In the genomic region with DNA sequence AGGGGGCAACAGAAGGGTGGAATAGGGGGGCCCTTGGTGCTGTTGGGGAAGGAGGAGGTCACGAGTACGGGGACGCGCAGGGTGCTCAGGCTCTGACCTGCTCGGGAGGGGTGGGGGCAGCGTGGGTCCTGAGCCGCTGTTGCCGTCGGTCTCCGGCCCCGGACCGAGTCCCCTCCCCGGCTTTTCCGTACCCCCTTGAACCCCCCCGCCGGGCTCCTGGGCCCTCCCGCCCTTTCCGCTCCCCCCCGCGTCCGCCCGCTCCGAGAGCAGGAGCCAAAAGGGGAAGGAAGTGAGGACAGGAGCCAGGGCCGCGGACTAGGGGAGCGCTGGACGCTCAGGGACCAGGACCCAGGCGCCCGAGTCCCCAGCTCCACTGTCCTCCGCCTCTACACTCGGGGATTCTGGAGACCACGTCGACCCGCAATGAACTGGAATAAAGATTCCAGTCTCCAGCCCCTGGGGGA, we compare ENCODE assay signal across 8 cellular contexts. TPM values are rescaled to one million over a fixed set of nuclear protein-coding genes. Genes with fewer than 3 reads are reported as not detected.
DNase-seq lines count a peak whose midpoint lies in the region; ATAC-seq and TF ChIP-seq lines count a peak whose summit lies in the region.

A gene with protein sequence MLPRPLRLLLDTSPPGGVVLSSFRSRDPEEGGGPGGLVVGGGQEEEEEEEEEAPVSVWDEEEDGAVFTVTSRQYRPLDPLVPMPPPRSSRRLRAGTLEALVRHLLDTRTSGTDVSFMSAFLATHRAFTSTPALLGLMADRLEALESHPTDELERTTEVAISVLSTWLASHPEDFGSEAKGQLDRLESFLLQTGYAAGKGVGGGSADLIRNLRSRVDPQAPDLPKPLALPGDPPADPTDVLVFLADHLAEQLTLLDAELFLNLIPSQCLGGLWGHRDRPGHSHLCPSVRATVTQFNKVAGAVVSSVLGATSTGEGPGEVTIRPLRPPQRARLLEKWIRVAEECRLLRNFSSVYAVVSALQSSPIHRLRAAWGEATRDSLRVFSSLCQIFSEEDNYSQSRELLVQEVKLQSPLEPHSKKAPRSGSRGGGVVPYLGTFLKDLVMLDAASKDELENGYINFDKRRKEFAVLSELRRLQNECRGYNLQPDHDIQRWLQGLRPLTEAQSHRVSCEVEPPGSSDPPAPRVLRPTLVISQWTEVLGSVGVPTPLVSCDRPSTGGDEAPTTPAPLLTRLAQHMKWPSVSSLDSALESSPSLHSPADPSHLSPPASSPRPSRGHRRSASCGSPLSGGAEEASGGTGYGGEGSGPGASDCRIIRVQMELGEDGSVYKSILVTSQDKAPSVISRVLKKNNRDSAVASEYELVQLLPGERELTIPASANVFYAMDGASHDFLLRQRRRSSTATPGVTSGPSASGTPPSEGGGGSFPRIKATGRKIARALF (minus strand): TSS at position 170 of the 464 bp plus-strand sequence. CDS start 332 bp downstream, outside the sequence.

- intact Hi-C loops in psoas muscle (cut with DNase I), result no loop called here

- 0% methylated on average over 7 of the region's 34 CpGs for WGBS in hepatocyte (ENCODE audit: low lambda C conversion rate, missing lambda C conversion rate)
- 0 to 1% (median 1%) methylated on average over 19 to 34 of the region's 34 CpGs for WGBS in psoas muscle, 3 donors

- peak; percentile 27 for ATAC-seq in GM19023 (IDR thresholded peaks at IDR 0.05; ENCODE audit: unreplicated experiment)
- ATAC-seq in psoas muscle, result peak; percentile 71 to 85 (median 76)

- DNase-seq in HL-60 (ENCODE audit: low read depth in 1 of 2, low spot score in 1 of 2), result peak; percentile 87 to 89
- peak; percentile 43 for DNase-seq in SKM-1 (lab: John Stamatoyannopoulos, UW; ENCODE audit: unreplicated experiment)
- no peak for DNase-seq in astrocyte of the spinal cord (ENCODE audit: low read depth, low spot score)
- peak; percentile 77 for DNase-seq in hepatocyte (ENCODE audit: low spot score)
- DNase-seq in psoas muscle, result peak; percentile 88 to 94
- DNase-seq in ecto neural progenitor cell (ENCODE audit: low spot score), result no peak

- peak within 1 kb of the TSS; percentile 95 for H3K9ac ChIP-seq in BLaER1

- TF ChIP-seq CTCF in HL-60 (IDR thresholded peaks at IDR 0.05; ENCODE audit: insufficient read depth, low read length) (no peak), astrocyte of the spinal cord (IDR thresholded peaks at IDR 0.05; ENCODE audit: low read depth, low read length) (no peak), hepatocyte (IDR thresholded peaks at IDR 0.05; ENCODE audit: poor library complexity) (no peak), psoas muscle (IDR thresholded peaks at IDR 0.05) (no peak)

- H3K27me3 ChIP-seq in BLaER1, result no peaks in the 10 kb centered on the region
- no peaks in the 10 kb centered on the region for H3K27me3 ChIP-seq in HL-60 (ENCODE audit: insufficient read depth, poor library complexity, severe bottlenecking)
- no peaks in the 10 kb centered on the region for H3K27me3 ChIP-seq in hepatocyte
- no peaks in the 10 kb centered on the region for H3K27me3 ChIP-seq in psoas muscle (ENCODE audit: insufficient read depth in 3 of 3, low read length in 2 of 3)

- peak within 1 kb of the TSS; percentile 93 for H2AFZ ChIP-seq in hepatocyte

- H3K4me3 ChIP-seq in BLaER1 (peak within 1 kb of the TSS; percentile 78), HL-60 (replicated peaks; ENCODE audit: insufficient read depth, low read length) (peak within 1 kb of the TSS; percentile 75), astrocyte of the spinal cord (ENCODE audit: low read depth, low read length) (peak within 1 kb of the TSS; percentile 85), hepatocyte (peak within 1 kb of the TSS; percentile 82), psoas muscle (peak within 1 kb of the TSS; percentile 82)

- H3K79me2 ChIP-seq in hepatocyte, result peaks cover 53% of the 10 kb centered on the region

- H4K20me1 ChIP-seq in BLaER1 (peaks cover 8% of the 10 kb centered on the region), hepatocyte (ENCODE audit: insufficient read depth, poor library complexity, severe bottlenecking) (peaks cover 8% of the 10 kb centered on the region)

- peaks cover 61% of the 10 kb centered on the region for H3K36me3 ChIP-seq in BLaER1
- no peaks in the 10 kb centered on the region for H3K36me3 ChIP-seq in hepatocyte (replicated peaks; ENCODE audit: insufficient read depth, low read depth)
- H3K36me3 ChIP-seq in psoas muscle (ENCODE audit: insufficient read depth in 1 of 2, low read depth in 1 of 2), result peaks cover 4 to 54% of the 10 kb centered on the region in 2 donors

- H3K4me1 ChIP-seq in BLaER1 (peaks cover 42% of the 10 kb centered on the region), hepatocyte (ENCODE audit: insufficient read depth) (peaks cover 16% of the 10 kb centered on the region), psoas muscle (peaks cover 26% of the 10 kb centered on the region)

- H3K9me2 ChIP-seq in hepatocyte (replicated peaks; ENCODE audit: insufficient read depth), result no peaks in the 10 kb centered on the region

- H3K27ac ChIP-seq in BLaER1 (peak within 1 kb of the TSS; percentile 97), HL-60 (replicated peaks) (peak within 1 kb of the TSS; percentile 95), hepatocyte (peak within 1 kb of the TSS; percentile 99), psoas muscle (peak within 1 kb of the TSS; percentile 97)

- in situ Hi-C loops in astrocyte of the spinal cord (cut with HindIII; ENCODE audit: low sequenced_read_pairs), result no loop called here

- H3K9me3 ChIP-seq in BLaER1 (no peaks in the 10 kb centered on the region), hepatocyte (ENCODE audit: low read depth) (no peaks in the 10 kb centered on the region), psoas muscle (no peaks in the 10 kb centered on the region)

- H3K4me2 ChIP-seq in BLaER1, result peak within 1 kb of the TSS; percentile 96
- H3K4me2 ChIP-seq in hepatocyte, result peak within 1 kb of the TSS; percentile 94

RNA-seq across cellular contexts. Expression of the gene that starts here (rescaled TPM):
- total RNA-seq in hepatocyte (57.4 and 63.3 TPM in 2 replicates), psoas muscle (10 to 100 TPM; 44.5 to 58.3 (median 54.9) TPM)
- polyA plus RNA-seq in hepatocyte (82.1 and 89.3 TPM in 2 replicates), psoas muscle (10 to 100 TPM; 30.5 to 66.1 (median 51.9) TPM)

Comparison
In these comparisons a context has a peak if more than half of its experiments do, and no peak if none do; other contexts are left out.
1. DNase-seq: peak in HL-60 (2 of 2), SKM-1 (single experiment), hepatocyte (single experiment) and psoas muscle (2 of 2); none in astrocyte of the spinal cord (single experiment) and ecto neural progenitor cell (single experiment).
2. Peak in every context shown above with its lines, with median percentiles within 50 percentile points of each other: H3K27ac ChIP-seq and H3K4me3 ChIP-seq.